In genomic region chr19:45728683-45729082, GRCh38 we compare ENCODE assay signal across 1 cellular context.
TF ChIP-seq lines count a peak whose summit lies in the region.

No MANE protein-coding gene starts in this region.

TF ChIP-seq in GM12878, 131 proteins besides CTCF, POLR2A, EP300 and RAD21:
- TF ChIP-seq MLLT1 (IDR thresholded peaks at IDR 0.05): peak; percentile 76; the same call in 1 of the 2 replicates
